Comparison of ENCODE assay signal across 2 cellular contexts in the genomic region with DNA sequence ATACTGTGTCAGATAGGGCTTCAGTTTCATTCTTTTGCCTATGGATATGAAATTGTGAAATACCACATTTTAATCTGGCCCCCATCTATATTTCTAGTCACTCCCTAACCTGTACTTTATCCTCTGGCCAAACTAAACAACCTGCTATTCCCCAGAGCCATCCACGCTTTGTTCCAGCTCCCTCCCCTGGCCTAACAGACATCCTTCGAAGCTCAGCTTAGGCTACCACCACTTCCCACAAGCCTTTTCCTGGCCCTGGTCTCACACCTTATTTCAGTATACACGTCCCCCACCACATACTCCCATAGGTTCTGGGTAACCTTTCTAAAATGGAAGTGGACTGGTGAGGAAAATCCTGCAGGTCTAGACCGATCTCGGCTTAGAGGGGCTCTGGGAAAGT.
TF ChIP-seq lines count a peak whose summit lies in the region.

No MANE protein-coding gene starts in this region.

TF ChIP-seq in K562, 482 proteins besides CTCF, POLR2A, EP300 and RAD21:
- TF ChIP-seq ZNF274 (IDR thresholded peaks at IDR 0.05; ENCODE audit: borderline replicate concordance, low read depth, low read length) (no peak), MIER1 (IDR thresholded peaks at IDR 0.05; ENCODE audit: low read depth) (no peak), NCOA4 (IDR thresholded peaks at IDR 0.05; ENCODE audit: partially characterized antibody) (no peak), L3MBTL2 (IDR thresholded peaks at IDR 0.05) (no peak), PRMT5 (CRISPR knock-in tag; IDR thresholded peaks at IDR 0.05) (no peak), SMAD3 (CRISPR knock-in tag; conservative IDR thresholded peaks at IDR 0.05) (no peak), XRCC3 (IDR thresholded peaks at IDR 0.05) (no peak), ETV6 (IDR thresholded peaks at IDR 0.05; ENCODE audit: borderline replicate concordance in 1 of 2, low read depth in 2 of 2, low read length in 1 of 2) (no peak), ETV6 (CRISPR knock-in tag; IDR thresholded peaks at IDR 0.05; ENCODE audit: borderline replicate concordance) (no peak), GABPA (tag; conservative IDR thresholded peaks at IDR 0.05; ENCODE audit: low read depth) (no peak), MAFK (IDR thresholded peaks at IDR 0.05; ENCODE audit: low read length) (no peak), ZNF41 (CRISPR knock-in tag; conservative IDR thresholded peaks at IDR 0.05) (no peak), FIP1L1 (IDR thresholded peaks at IDR 0.05; ENCODE audit: low read depth, low read length, poor library complexity, severe bottlenecking) (no peak)
- TF ChIP-seq, protein P1, sequence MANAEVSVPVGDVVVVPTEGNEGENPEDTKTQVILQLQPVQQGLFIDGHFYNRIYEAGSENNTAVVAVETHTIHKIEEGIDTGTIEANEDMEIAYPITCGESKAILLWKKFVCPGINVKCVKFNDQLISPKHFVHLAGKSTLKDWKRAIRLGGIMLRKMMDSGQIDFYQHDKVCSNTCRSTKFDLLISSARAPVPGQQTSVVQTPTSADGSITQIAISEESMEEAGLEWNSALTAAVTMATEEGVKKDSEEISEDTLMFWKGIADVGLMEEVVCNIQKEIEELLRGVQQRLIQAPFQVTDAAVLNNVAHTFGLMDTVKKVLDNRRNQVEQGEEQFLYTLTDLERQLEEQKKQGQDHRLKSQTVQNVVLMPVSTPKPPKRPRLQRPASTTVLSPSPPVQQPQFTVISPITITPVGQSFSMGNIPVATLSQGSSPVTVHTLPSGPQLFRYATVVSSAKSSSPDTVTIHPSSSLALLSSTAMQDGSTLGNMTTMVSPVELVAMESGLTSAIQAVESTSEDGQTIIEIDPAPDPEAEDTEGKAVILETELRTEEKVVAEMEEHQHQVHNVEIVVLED (CRISPR knock-in tag; IDR thresholded peaks at IDR 0.05): no peak
- TF ChIP-seq, protein P2, sequence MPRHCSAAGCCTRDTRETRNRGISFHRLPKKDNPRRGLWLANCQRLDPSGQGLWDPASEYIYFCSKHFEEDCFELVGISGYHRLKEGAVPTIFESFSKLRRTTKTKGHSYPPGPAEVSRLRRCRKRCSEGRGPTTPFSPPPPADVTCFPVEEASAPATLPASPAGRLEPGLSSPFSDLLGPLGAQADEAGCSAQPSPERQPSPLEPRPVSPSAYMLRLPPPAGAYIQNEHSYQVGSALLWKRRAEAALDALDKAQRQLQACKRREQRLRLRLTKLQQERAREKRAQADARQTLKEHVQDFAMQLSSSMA (CRISPR knock-in tag; IDR thresholded peaks at IDR 0.05): no peak

TF ChIP-seq in HepG2, 621 proteins besides CTCF, POLR2A, EP300 and RAD21:
- no peak for TF ChIP-seq TRIM24 (CRISPR knock-in tag; IDR thresholded peaks at IDR 0.05)
- no peak for TF ChIP-seq BHLHE40 (IDR thresholded peaks at IDR 0.05; ENCODE audit: low read length)
- TF ChIP-seq HNF4A (CRISPR knock-in tag; IDR thresholded peaks at IDR 0.05): 0 out of 2 replicates have a peak, but pooled peaks have one; percentile 11
- 0 out of 2 replicates have a peak, but pooled peaks have one; percentile 34 for TF ChIP-seq ZFX (CRISPR knock-in tag; IDR thresholded peaks at IDR 0.05; ENCODE audit: low read depth)
- peak; percentile 42 for TF ChIP-seq SALL1 (CRISPR knock-in tag; IDR thresholded peaks at IDR 0.05)
- TF ChIP-seq, protein P3, sequence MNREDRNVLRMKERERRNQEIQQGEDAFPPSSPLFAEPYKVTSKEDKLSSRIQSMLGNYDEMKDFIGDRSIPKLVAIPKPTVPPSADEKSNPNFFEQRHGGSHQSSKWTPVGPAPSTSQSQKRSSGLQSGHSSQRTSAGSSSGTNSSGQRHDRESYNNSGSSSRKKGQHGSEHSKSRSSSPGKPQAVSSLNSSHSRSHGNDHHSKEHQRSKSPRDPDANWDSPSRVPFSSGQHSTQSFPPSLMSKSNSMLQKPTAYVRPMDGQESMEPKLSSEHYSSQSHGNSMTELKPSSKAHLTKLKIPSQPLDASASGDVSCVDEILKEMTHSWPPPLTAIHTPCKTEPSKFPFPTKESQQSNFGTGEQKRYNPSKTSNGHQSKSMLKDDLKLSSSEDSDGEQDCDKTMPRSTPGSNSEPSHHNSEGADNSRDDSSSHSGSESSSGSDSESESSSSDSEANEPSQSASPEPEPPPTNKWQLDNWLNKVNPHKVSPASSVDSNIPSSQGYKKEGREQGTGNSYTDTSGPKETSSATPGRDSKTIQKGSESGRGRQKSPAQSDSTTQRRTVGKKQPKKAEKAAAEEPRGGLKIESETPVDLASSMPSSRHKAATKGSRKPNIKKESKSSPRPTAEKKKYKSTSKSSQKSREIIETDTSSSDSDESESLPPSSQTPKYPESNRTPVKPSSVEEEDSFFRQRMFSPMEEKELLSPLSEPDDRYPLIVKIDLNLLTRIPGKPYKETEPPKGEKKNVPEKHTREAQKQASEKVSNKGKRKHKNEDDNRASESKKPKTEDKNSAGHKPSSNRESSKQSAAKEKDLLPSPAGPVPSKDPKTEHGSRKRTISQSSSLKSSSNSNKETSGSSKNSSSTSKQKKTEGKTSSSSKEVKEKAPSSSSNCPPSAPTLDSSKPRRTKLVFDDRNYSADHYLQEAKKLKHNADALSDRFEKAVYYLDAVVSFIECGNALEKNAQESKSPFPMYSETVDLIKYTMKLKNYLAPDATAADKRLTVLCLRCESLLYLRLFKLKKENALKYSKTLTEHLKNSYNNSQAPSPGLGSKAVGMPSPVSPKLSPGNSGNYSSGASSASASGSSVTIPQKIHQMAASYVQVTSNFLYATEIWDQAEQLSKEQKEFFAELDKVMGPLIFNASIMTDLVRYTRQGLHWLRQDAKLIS (CRISPR knock-in tag; IDR thresholded peaks at IDR 0.05): no peak
- no peak for TF ChIP-seq TMF1 (CRISPR knock-in tag; IDR thresholded peaks at IDR 0.05; ENCODE audit: low read depth)
- no peak for TF ChIP-seq RFXANK (CRISPR knock-in tag; IDR thresholded peaks at IDR 0.05)
- TF ChIP-seq RELA (CRISPR knock-in tag; IDR thresholded peaks at IDR 0.05): no peak
- 0 out of 2 replicates have a peak, but pooled peaks have one; percentile 32 for TF ChIP-seq AKAP8 (CRISPR knock-in tag; IDR thresholded peaks at IDR 0.05)
- TF ChIP-seq MED1 (CRISPR knock-in tag; IDR thresholded peaks at IDR 0.05): no peak
- TF ChIP-seq, protein P4, sequence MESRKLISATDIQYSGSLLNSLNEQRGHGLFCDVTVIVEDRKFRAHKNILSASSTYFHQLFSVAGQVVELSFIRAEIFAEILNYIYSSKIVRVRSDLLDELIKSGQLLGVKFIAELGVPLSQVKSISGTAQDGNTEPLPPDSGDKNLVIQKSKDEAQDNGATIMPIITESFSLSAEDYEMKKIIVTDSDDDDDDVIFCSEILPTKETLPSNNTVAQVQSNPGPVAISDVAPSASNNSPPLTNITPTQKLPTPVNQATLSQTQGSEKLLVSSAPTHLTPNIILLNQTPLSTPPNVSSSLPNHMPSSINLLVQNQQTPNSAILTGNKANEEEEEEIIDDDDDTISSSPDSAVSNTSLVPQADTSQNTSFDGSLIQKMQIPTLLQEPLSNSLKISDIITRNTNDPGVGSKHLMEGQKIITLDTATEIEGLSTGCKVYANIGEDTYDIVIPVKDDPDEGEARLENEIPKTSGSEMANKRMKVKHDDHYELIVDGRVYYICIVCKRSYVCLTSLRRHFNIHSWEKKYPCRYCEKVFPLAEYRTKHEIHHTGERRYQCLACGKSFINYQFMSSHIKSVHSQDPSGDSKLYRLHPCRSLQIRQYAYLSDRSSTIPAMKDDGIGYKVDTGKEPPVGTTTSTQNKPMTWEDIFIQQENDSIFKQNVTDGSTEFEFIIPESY (CRISPR knock-in tag; IDR thresholded peaks at IDR 0.05): no peak
- no peak for TF ChIP-seq ZBTB7A (CRISPR knock-in tag; IDR thresholded peaks at IDR 0.05)
- no peak for TF ChIP-seq SAFB2 (CRISPR knock-in tag; IDR thresholded peaks at IDR 0.05; ENCODE audit: borderline replicate concordance, low read depth)
- TF ChIP-seq ZMYM4 (CRISPR knock-in tag; IDR thresholded peaks at IDR 0.05): peak; percentile 60; the same call in 1 of the 2 replicates
- no peak for TF ChIP-seq KLF12 (CRISPR knock-in tag; IDR thresholded peaks at IDR 0.05; ENCODE audit: borderline replicate concordance)
- no peak for TF ChIP-seq RBFOX2 (IDR thresholded peaks at IDR 0.05; ENCODE audit: low read depth, low read length)
- TF ChIP-seq RBM22 (optimal IDR thresholded peaks at IDR 0.05; ENCODE audit: low read length): peak; percentile 47
- peak; percentile 32; the same call in 1 of the 2 replicates for TF ChIP-seq CEBPB (IDR thresholded peaks at IDR 0.05; ENCODE audit: borderline replicate concordance, low read depth, low read length)
- TF ChIP-seq, protein P5, sequence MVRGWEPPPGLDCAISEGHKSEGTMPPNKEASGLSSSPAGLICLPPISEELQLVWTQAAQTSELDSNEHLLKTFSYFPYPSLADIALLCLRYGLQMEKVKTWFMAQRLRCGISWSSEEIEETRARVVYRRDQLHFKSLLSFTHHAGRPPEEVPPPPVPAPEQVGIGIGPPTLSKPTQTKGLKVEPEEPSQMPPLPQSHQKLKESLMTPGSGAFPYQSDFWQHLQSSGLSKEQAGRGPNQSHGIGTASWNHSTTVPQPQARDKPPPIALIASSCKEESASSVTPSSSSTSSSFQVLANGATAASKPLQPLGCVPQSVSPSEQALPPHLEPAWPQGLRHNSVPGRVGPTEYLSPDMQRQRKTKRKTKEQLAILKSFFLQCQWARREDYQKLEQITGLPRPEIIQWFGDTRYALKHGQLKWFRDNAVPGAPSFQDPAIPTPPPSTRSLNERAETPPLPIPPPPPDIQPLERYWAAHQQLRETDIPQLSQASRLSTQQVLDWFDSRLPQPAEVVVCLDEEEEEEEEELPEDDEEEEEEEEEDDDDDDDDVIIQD (CRISPR knock-in tag; IDR thresholded peaks at IDR 0.05; ENCODE audit: low read depth): 0 out of 2 replicates have a peak, but pooled peaks have one; percentile 21
- TF ChIP-seq, protein P6, sequence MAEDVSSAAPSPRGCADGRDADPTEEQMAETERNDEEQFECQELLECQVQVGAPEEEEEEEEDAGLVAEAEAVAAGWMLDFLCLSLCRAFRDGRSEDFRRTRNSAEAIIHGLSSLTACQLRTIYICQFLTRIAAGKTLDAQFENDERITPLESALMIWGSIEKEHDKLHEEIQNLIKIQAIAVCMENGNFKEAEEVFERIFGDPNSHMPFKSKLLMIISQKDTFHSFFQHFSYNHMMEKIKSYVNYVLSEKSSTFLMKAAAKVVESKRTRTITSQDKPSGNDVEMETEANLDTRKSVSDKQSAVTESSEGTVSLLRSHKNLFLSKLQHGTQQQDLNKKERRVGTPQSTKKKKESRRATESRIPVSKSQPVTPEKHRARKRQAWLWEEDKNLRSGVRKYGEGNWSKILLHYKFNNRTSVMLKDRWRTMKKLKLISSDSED (CRISPR knock-in tag; IDR thresholded peaks at IDR 0.05): no peak
- TF ChIP-seq, protein P7, sequence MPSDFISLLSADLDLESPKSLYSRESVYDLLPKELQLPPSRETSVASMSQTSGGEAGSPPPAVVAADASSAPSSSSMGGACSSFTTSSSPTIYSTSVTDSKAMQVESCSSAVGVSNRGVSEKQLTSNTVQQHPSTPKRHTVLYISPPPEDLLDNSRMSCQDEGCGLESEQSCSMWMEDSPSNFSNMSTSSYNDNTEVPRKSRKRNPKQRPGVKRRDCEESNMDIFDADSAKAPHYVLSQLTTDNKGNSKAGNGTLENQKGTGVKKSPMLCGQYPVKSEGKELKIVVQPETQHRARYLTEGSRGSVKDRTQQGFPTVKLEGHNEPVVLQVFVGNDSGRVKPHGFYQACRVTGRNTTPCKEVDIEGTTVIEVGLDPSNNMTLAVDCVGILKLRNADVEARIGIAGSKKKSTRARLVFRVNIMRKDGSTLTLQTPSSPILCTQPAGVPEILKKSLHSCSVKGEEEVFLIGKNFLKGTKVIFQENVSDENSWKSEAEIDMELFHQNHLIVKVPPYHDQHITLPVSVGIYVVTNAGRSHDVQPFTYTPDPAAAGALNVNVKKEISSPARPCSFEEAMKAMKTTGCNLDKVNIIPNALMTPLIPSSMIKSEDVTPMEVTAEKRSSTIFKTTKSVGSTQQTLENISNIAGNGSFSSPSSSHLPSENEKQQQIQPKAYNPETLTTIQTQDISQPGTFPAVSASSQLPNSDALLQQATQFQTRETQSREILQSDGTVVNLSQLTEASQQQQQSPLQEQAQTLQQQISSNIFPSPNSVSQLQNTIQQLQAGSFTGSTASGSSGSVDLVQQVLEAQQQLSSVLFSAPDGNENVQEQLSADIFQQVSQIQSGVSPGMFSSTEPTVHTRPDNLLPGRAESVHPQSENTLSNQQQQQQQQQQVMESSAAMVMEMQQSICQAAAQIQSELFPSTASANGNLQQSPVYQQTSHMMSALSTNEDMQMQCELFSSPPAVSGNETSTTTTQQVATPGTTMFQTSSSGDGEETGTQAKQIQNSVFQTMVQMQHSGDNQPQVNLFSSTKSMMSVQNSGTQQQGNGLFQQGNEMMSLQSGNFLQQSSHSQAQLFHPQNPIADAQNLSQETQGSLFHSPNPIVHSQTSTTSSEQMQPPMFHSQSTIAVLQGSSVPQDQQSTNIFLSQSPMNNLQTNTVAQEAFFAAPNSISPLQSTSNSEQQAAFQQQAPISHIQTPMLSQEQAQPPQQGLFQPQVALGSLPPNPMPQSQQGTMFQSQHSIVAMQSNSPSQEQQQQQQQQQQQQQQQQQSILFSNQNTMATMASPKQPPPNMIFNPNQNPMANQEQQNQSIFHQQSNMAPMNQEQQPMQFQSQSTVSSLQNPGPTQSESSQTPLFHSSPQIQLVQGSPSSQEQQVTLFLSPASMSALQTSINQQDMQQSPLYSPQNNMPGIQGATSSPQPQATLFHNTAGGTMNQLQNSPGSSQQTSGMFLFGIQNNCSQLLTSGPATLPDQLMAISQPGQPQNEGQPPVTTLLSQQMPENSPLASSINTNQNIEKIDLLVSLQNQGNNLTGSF (CRISPR knock-in tag; IDR thresholded peaks at IDR 0.05): no peak
